In the genomic region with DNA sequence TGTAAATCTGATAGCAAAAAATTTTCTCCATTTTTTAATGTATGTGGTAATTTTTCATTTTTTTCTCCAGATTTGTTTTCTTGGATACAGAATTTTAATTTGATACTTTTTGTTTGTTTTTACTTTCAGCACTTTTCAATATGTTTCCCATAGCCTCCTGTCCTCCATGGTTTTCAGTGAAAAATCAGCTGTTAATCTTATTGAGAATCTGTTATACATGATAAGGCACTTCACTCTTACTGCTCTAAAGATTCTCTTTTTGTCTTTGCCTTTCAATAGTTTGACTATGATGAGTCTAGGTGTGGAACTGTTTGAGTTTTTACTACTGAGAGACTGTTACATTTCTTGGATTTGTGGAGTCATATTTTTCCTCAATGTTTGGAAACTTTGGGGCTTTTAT, we compare ENCODE assay signal across 18 cellular contexts.
"Had no signal": no experiment of that assay in that cellular context is flagged by ENCODE, and none has a peak within 500 bp of the region (broad histone marks: within the 10 kb centered on the region; RNA-seq: fewer than 3 reads in every experiment).

No MANE protein-coding gene starts in this region.

- H3K79me2 ChIP-seq: parathyroid adenoma had no signal

- DNase-seq: activated CD4-positive, CD25-positive, alpha-beta regulatory T cell treated with anti-CD3 and anti-CD28 coated beads, Interleukin-2, amount 50 U/mL, for 72 hours; activated naive CD4-positive, alpha-beta T cell; activated naive CD8-positive, alpha-beta T cell treated with anti-CD3 and anti-CD28 coated beads, Interleukin-2, amount 10 ng/mL, durations not matched to agents 7 days and 5 days; aorta; effector memory CD4-positive, alpha-beta T cell; head of caudate nucleus; immature natural killer cell; mesenchymal stem cell; natural killer cell; stimulated activated CD4-positive, alpha-beta T cell treated with anti-CD3 and anti-CD28 coated beads, Interleukin-2, amount 100 ng/mL, for 48 hours; stimulated activated naive CD4-positive, alpha-beta T cell; tibial artery had no signal

- H3K27ac Mint-ChIP-seq: activated naive CD8-positive, alpha-beta T cell treated with anti-CD3 and anti-CD28 coated beads, Interleukin-2, amount 10 ng/mL, durations not matched to agents 7 days and 5 days; activated T-helper 1 cell treated with anti-CD3 and anti-CD28 coated beads, Interleukin-12 subunit alpha, Interleukin-12 subunit beta, Interleukin-2, Interleukin-4 antibody, amounts not matched to agents 30 ng/mL and 10 ng/mL and 1 ng/mL, durations not matched to agents 14 hours and 24 hours and 36 hours; dendritic cell treated with granulocyte-macrophage colony-stimulating factor and Interleukin-4, amounts not matched to agents 40 ng/mL and 50 ng/mL, for 4 days; immature natural killer cell; natural killer cell had no signal

- ATAC-seq: natural killer cell had no signal

- H3K4me1 ChIP-seq: parathyroid adenoma, tibial artery had no signal

- H3K36me3 ChIP-seq: neutrophil, tibial artery had no signal

- H3K9me3 ChIP-seq: neutrophil had no signal

- H3K36me3 Mint-ChIP-seq: activated naive CD8-positive, alpha-beta T cell treated with anti-CD3 and anti-CD28 coated beads, Interleukin-2, amount 10 ng/mL, durations not matched to agents 7 days and 5 days; immature natural killer cell; natural killer cell had no signal

- H3K9ac ChIP-seq: parathyroid adenoma had no signal

- H3K27me3 ChIP-seq: neutrophil, tibial artery had no signal

- FAIRE-seq: bronchial epithelial cell, urothelium cell line had no signal

- H3K4me3 ChIP-seq: tibial artery had no signal

- H3K4me3 Mint-ChIP-seq: activated naive CD8-positive, alpha-beta T cell treated with anti-CD3 and anti-CD28 coated beads, Interleukin-2, amount 10 ng/mL, durations not matched to agents 7 days and 5 days; activated T-helper 1 cell treated with anti-CD3 and anti-CD28 coated beads, Interleukin-12 subunit alpha, Interleukin-12 subunit beta, Interleukin-2, Interleukin-4 antibody, amounts not matched to agents 30 ng/mL and 10 ng/mL and 1 ng/mL, durations not matched to agents 14 hours and 24 hours and 36 hours; dendritic cell treated with granulocyte-macrophage colony-stimulating factor and Interleukin-4, amounts not matched to agents 40 ng/mL and 50 ng/mL, for 4 days; immature natural killer cell; natural killer cell had no signal

- H3K27ac ChIP-seq: neutrophil, parathyroid adenoma, tibial artery had no signal

- H2AFZ ChIP-seq: parathyroid adenoma had no signal

- H3K4me1 Mint-ChIP-seq: activated naive CD8-positive, alpha-beta T cell treated with anti-CD3 and anti-CD28 coated beads, Interleukin-2, amount 10 ng/mL, durations not matched to agents 7 days and 5 days; immature natural killer cell; natural killer cell had no signal
